ENCODE assay signal across 20 cellular contexts in genomic region chr10:5038703-5039102, GRCh38. TPM values are rescaled to one million over a fixed set of nuclear protein-coding genes. Genes with fewer than 3 reads are reported as not detected.
"Had no signal": no experiment of that assay in that cellular context is flagged by ENCODE, and none has a peak within 500 bp of the region (broad histone marks: within the 10 kb centered on the region; RNA-seq: fewer than 3 reads in every experiment).

No MANE protein-coding gene starts in this region.

- H3K36me3 ChIP-seq: lower lobe of right lung, neutrophil, pancreas had no signal

- H3K4me2 ChIP-seq: hepatocyte had no signal

- H3K27ac ChIP-seq: dorsolateral prefrontal cortex, hepatocyte, lower lobe of right lung, neutrophil, pancreas, tibial artery had no signal

- H3K27me3 ChIP-seq: hepatocyte, neutrophil, pancreas, tibial artery had no signal

- FAIRE-seq: colon, islet of Langerhans, pancreas had no signal

- DNase-seq: activated B cell treated with CpG ODN at 0.5 μM for 24 hours; activated CD4-positive, alpha-beta memory T cell treated with anti-CD3 and anti-CD28 coated beads, Interleukin-2, amount 10 ng/mL, durations not matched to agents 7 days and 5 days; activated CD4-positive, alpha-beta T cell treated with anti-CD3 and anti-CD28 coated beads for 4 hours; activated naive CD4-positive, alpha-beta T cell treated with Interleukin-2 at 50 U/mL for 16 hours; activated naive CD8-positive, alpha-beta T cell treated with anti-CD3 and anti-CD28 coated beads, Interleukin-2, amount 10 ng/mL, durations not matched to agents 7 days and 5 days; activated T-cell treated with anti-CD3 and anti-CD28 coated beads, Interleukin-2, amount 50 U/mL, for 1 hour; caudate nucleus; dorsolateral prefrontal cortex; lower lobe of right lung; pancreas; stimulated activated naive CD4-positive, alpha-beta T cell; T-cell; tibial artery had no signal

- H3K9me3 ChIP-seq: neutrophil, pancreas had no signal

- H3K4me3 ChIP-seq: dorsolateral prefrontal cortex, hepatocyte, lower lobe of right lung, pancreas, tibial artery had no signal

- ATAC-seq: lower lobe of right lung; natural killer cell treated with Interleukin-12 subunit alpha and Interleukin-12 subunit beta and Interleukin-15 and Interleukin-18, amount 100 ng/mL, for 72 hours; pancreas; sciatic nerve; T-cell had no signal

- H2AFZ ChIP-seq: hepatocyte had no signal

- H3K79me2 ChIP-seq: hepatocyte had no signal

RNA-seq across cellular contexts. Expression of gene AKR1C2, which starts 35.0 kb away (rescaled TPM):
- total RNA-seq: activated B cell treated with CpG ODN at 0.5 μM for 24 hours; activated CD4-positive, alpha-beta memory T cell treated with anti-CD3 and anti-CD28 coated beads, Interleukin-2, amount 10 ng/mL, durations not matched to agents 7 days and 5 days; activated naive CD8-positive, alpha-beta T cell treated with anti-CD3 and anti-CD28 coated beads, Interleukin-2, amount 10 ng/mL, durations not matched to agents 7 days and 5 days; activated T-helper 2 cell treated with anti-CD3 and anti-CD28 coated beads, Interferon-gamma antibody, Interleukin-2, Interleukin-4, amounts not matched to agents 10 μg/mL and 5 μg/mL and 100 μg/mL, durations not matched to agents 14 hours and 24 hours and 36 hours; natural killer cell treated with Interleukin-12 subunit alpha and Interleukin-12 subunit beta and Interleukin-15 and Interleukin-18, amount 100 ng/mL, for 72 hours had no signal

RNA-seq across cellular contexts. Expression of gene AKR1C3, which starts 55.5 kb away (rescaled TPM):
- total RNA-seq: activated B cell treated with CpG ODN at 0.5 μM for 24 hours had no signal
